Comparison of ENCODE assay signal across 21 cellular contexts in the genomic region with DNA sequence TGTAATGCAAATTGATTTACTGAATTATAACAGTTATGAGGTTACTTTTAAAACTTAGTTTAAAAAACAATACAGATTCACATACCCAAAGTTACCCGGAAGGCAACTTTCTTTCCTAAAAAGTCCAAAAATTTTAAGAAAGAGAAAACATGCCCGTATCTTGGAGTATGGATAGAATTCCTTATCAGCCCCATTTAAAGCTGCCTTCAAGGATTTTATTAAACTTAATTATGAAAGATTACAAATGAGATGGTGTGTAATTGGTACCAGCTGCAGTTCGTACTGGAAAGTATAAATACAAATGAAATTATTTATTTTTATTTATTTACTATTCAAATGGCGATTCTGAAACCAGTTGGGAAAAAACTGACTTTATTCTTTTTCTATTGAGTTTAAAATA.
"Had no signal": no experiment of that assay in that cellular context is flagged by ENCODE, and none has a peak within 500 bp of the region (broad histone marks: within the 10 kb centered on the region; RNA-seq: fewer than 3 reads in every experiment).

No MANE protein-coding gene starts in this region.

- H3K27me3 Mint-ChIP-seq: naive B cell had no signal

- H3K9me3 ChIP-seq: esophagus muscularis mucosa, gastroesophageal sphincter, heart left ventricle, left lung, lower lobe of right lung, mucosa of descending colon had no signal

- H2AFZ ChIP-seq: hepatocyte had no signal

- DNase-seq: dermis blood vessel endothelial cell; dorsolateral prefrontal cortex; effector CD4-positive, alpha-beta T cell; effector memory CD4-positive, alpha-beta T cell; foreskin keratinocyte; heart left ventricle; hypothalamus; immature natural killer cell; islet precursor cell; left cardiac atrium; left ventricle myocardium superior; lower lobe of right lung; mesenchymal stem cell; mucosa of descending colon; naive B cell had no signal

- H3K4me1 ChIP-seq: esophagus muscularis mucosa, foreskin keratinocyte, gastroesophageal sphincter, left lung, lower lobe of right lung had no signal

- H3K27me3 ChIP-seq: dorsolateral prefrontal cortex, esophagus muscularis mucosa, foreskin keratinocyte, gastroesophageal sphincter, heart left ventricle, hepatocyte, left lung had no signal

- ATAC-seq: foreskin keratinocyte, gastroesophageal sphincter, heart left ventricle, left cardiac atrium, left lung, left ventricle myocardium superior, lower lobe of right lung, mucosa of descending colon had no signal

- H3K4me3 Mint-ChIP-seq: immature natural killer cell, mesothelial cell of epicardium, naive B cell had no signal

- H3K79me2 ChIP-seq: hepatocyte had no signal

- H3K27ac Mint-ChIP-seq: immature natural killer cell, naive B cell had no signal

- H3K4me3 ChIP-seq: coronary artery, esophagus muscularis mucosa, gastroesophageal sphincter, heart left ventricle, hepatocyte, left lung, lower lobe of right lung, mucosa of descending colon had no signal

- H3K4me2 ChIP-seq: hepatocyte had no signal

- H3K27ac ChIP-seq: coronary artery, esophagus muscularis mucosa, foreskin keratinocyte, gastroesophageal sphincter, heart left ventricle, hepatocyte, left lung, lower lobe of right lung had no signal

- H3K9me3 Mint-ChIP-seq: immature natural killer cell, mesothelial cell of epicardium, naive B cell had no signal
